1 cellular context compared by ENCODE assay signal in the genomic region with DNA sequence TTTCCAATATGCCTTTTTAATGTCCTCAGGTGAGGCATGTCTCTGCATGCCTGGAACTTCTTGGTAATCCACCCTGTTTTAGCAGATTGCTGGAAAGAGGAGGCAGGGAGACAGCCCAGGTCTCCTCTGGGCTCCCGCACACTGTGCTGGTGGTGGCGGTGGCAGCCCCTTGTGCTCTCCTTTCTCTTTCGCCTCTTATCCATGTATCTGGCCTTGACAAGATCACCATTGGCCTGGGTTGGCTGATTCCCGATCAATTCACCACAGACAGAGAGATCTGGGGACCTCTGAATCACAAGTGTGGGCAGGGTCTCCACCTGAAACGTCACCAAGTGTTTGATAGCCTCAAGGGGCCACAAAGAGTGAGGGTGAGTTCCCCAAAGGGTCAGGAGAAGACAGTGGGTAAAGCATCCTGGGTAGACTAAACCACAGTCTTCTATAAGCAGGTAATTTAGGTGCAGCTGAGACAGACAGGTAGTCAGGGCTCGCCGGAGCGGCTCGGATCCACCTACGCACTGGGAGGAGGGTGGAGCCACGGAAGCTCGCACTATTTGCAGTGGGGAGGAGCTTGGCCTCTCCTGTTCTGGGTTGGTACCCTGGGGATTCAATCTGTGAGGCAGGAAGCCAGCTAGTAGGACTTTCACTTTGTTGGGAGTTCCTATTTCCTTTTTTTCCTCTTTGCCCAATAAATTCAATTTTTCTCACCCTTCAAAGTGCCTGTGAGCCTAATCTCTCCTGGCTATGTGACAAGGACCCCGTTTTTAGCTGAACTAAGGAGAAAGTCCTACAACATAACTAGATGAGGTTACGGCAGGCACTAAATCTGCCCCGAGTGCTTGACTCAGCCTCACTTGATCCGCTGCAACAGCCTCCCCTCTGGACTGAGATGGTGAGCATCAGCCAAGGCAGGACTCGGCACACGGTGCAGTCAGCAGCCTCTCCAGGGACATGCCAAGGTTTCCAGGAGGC.
TF ChIP-seq lines count a peak whose summit lies in the region.

No MANE protein-coding gene starts in this region.

TF ChIP-seq in HepG2, 621 proteins besides CTCF, POLR2A, EP300 and RAD21 (continued from another document and continues in another):
- TF ChIP-seq, protein P1, sequence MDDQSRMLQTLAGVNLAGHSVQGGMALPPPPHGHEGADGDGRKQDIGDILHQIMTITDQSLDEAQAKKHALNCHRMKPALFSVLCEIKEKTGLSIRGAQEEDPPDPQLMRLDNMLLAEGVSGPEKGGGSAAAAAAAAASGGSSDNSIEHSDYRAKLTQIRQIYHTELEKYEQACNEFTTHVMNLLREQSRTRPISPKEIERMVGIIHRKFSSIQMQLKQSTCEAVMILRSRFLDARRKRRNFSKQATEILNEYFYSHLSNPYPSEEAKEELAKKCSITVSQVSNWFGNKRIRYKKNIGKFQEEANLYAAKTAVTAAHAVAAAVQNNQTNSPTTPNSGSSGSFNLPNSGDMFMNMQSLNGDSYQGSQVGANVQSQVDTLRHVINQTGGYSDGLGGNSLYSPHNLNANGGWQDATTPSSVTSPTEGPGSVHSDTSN (CRISPR knock-in tag; IDR thresholded peaks at IDR 0.05; ENCODE audit: borderline replicate concordance) = no peak
- TF ChIP-seq MAFK (conservative IDR thresholded peaks at IDR 0.05 in 1 of 2, IDR thresholded peaks at IDR 0.05 in 1 of 2; ENCODE audit: low read length in 2 of 2) (no peak), ZSCAN9 (CRISPR knock-in tag; IDR thresholded peaks at IDR 0.05; ENCODE audit: borderline replicate concordance) (no peak), NCOA2 (CRISPR knock-in tag; IDR thresholded peaks at IDR 0.05) (0 out of 2 replicates have a peak, but pooled peaks have one; percentile 13), NFKBIZ (CRISPR knock-in tag; IDR thresholded peaks at IDR 0.05) (no peak), ZNF260 (CRISPR knock-in tag; IDR thresholded peaks at IDR 0.05; ENCODE audit: borderline replicate concordance, low read depth) (no peak), IKZF4 (CRISPR knock-in tag; IDR thresholded peaks at IDR 0.05; ENCODE audit: borderline replicate concordance, low read depth, not compliant biosample characterization) (peak; percentile 41), ELF1 (CRISPR knock-in tag; IDR thresholded peaks at IDR 0.05) (no peak), HES4 (CRISPR knock-in tag; IDR thresholded peaks at IDR 0.05; ENCODE audit: borderline replicate concordance) (no peak), ETV5 (CRISPR knock-in tag; IDR thresholded peaks at IDR 0.05; ENCODE audit: borderline replicate concordance) (0 out of 2 replicates have a peak, but pooled peaks have one; percentile 10)
- TF ChIP-seq, protein P2, sequence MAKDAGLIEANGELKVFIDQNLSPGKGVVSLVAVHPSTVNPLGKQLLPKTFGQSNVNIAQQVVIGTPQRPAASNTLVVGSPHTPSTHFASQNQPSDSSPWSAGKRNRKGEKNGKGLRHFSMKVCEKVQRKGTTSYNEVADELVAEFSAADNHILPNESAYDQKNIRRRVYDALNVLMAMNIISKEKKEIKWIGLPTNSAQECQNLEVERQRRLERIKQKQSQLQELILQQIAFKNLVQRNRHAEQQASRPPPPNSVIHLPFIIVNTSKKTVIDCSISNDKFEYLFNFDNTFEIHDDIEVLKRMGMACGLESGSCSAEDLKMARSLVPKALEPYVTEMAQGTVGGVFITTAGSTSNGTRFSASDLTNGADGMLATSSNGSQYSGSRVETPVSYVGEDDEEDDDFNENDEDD (CRISPR knock-in tag; IDR thresholded peaks at IDR 0.05; ENCODE audit: borderline replicate concordance) = no peak
- TF ChIP-seq, protein P3, sequence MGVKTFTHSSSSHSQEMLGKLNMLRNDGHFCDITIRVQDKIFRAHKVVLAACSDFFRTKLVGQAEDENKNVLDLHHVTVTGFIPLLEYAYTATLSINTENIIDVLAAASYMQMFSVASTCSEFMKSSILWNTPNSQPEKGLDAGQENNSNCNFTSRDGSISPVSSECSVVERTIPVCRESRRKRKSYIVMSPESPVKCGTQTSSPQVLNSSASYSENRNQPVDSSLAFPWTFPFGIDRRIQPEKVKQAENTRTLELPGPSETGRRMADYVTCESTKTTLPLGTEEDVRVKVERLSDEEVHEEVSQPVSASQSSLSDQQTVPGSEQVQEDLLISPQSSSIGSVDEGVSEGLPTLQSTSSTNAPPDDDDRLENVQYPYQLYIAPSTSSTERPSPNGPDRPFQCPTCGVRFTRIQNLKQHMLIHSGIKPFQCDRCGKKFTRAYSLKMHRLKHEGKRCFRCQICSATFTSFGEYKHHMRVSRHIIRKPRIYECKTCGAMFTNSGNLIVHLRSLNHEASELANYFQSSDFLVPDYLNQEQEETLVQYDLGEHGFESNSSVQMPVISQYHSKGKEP (CRISPR knock-in tag; IDR thresholded peaks at IDR 0.05) = no peak
- TF ChIP-seq, protein P4, sequence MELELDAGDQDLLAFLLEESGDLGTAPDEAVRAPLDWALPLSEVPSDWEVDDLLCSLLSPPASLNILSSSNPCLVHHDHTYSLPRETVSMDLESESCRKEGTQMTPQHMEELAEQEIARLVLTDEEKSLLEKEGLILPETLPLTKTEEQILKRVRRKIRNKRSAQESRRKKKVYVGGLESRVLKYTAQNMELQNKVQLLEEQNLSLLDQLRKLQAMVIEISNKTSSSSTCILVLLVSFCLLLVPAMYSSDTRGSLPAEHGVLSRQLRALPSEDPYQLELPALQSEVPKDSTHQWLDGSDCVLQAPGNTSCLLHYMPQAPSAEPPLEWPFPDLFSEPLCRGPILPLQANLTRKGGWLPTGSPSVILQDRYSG (CRISPR knock-in tag; IDR thresholded peaks at IDR 0.05) = no peak
- TF ChIP-seq, protein P5, sequence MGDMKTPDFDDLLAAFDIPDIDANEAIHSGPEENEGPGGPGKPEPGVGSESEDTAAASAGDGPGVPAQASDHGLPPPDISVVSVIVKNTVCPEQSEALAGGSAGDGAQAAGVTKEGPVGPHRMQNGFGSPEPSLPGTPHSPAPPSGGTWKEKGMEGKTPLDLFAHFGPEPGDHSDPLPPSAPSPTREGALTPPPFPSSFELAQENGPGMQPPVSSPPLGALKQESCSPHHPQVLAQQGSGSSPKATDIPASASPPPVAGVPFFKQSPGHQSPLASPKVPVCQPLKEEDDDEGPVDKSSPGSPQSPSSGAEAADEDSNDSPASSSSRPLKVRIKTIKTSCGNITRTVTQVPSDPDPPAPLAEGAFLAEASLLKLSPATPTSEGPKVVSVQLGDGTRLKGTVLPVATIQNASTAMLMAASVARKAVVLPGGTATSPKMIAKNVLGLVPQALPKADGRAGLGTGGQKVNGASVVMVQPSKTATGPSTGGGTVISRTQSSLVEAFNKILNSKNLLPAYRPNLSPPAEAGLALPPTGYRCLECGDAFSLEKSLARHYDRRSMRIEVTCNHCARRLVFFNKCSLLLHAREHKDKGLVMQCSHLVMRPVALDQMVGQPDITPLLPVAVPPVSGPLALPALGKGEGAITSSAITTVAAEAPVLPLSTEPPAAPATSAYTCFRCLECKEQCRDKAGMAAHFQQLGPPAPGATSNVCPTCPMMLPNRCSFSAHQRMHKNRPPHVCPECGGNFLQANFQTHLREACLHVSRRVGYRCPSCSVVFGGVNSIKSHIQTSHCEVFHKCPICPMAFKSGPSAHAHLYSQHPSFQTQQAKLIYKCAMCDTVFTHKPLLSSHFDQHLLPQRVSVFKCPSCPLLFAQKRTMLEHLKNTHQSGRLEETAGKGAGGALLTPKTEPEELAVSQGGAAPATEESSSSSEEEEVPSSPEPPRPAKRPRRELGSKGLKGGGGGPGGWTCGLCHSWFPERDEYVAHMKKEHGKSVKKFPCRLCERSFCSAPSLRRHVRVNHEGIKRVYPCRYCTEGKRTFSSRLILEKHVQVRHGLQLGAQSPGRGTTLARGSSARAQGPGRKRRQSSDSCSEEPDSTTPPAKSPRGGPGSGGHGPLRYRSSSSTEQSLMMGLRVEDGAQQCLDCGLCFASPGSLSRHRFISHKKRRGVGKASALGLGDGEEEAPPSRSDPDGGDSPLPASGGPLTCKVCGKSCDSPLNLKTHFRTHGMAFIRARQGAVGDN (CRISPR knock-in tag; IDR thresholded peaks at IDR 0.05) = peak; percentile 37
- TF ChIP-seq, protein P6, sequence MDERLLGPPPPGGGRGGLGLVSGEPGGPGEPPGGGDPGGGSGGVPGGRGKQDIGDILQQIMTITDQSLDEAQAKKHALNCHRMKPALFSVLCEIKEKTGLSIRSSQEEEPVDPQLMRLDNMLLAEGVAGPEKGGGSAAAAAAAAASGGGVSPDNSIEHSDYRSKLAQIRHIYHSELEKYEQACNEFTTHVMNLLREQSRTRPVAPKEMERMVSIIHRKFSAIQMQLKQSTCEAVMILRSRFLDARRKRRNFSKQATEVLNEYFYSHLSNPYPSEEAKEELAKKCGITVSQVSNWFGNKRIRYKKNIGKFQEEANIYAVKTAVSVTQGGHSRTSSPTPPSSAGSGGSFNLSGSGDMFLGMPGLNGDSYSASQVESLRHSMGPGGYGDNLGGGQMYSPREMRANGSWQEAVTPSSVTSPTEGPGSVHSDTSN (CRISPR knock-in tag; IDR thresholded peaks at IDR 0.05) = peak; percentile 39; the same call in 1 of the 2 replicates
- TF ChIP-seq, protein P7, sequence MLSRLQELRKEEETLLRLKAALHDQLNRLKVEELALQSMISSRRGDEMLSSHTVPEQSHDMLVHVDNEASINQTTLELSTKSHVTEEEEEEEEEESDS (CRISPR knock-in tag; IDR thresholded peaks at IDR 0.05; ENCODE audit: borderline replicate concordance) = peak; percentile 93
- TF ChIP-seq, protein P8, sequence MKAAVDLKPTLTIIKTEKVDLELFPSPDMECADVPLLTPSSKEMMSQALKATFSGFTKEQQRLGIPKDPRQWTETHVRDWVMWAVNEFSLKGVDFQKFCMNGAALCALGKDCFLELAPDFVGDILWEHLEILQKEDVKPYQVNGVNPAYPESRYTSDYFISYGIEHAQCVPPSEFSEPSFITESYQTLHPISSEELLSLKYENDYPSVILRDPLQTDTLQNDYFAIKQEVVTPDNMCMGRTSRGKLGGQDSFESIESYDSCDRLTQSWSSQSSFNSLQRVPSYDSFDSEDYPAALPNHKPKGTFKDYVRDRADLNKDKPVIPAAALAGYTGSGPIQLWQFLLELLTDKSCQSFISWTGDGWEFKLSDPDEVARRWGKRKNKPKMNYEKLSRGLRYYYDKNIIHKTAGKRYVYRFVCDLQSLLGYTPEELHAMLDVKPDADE (CRISPR knock-in tag; IDR thresholded peaks at IDR 0.05) = no peak
- TF ChIP-seq, protein P9, sequence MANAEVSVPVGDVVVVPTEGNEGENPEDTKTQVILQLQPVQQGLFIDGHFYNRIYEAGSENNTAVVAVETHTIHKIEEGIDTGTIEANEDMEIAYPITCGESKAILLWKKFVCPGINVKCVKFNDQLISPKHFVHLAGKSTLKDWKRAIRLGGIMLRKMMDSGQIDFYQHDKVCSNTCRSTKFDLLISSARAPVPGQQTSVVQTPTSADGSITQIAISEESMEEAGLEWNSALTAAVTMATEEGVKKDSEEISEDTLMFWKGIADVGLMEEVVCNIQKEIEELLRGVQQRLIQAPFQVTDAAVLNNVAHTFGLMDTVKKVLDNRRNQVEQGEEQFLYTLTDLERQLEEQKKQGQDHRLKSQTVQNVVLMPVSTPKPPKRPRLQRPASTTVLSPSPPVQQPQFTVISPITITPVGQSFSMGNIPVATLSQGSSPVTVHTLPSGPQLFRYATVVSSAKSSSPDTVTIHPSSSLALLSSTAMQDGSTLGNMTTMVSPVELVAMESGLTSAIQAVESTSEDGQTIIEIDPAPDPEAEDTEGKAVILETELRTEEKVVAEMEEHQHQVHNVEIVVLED (CRISPR knock-in tag; IDR thresholded peaks at IDR 0.05; ENCODE audit: borderline replicate concordance) = peak; percentile 51; the same call in 1 of the 2 replicates
- TF ChIP-seq, protein P10, sequence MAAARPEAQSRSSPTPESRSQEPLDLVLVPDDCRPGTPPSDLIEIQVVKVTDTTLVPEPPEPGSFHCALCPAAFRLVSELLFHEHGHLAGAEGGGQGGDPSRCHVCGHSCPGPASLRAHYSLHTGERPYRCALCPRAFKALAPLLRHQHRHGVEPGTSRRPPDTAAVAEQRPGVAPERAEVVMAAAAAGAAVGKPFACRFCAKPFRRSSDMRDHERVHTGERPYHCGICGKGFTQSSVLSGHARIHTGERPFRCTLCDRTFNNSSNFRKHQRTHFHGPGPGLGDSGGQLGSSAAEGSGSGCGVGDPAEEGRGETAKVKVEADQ (CRISPR knock-in tag; IDR thresholded peaks at IDR 0.05; ENCODE audit: borderline replicate concordance) = peak; percentile 73; the same call in 1 of the 2 replicates
- TF ChIP-seq, protein P11, sequence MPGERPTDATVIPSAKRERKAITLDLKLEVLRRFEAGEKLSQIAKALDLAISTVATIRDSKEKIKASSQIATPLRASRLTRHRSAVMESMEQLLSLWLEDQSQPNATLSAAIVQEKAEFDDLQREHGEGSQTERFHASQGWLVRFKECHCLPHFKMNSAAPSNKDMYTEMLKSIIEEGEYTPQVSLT (CRISPR knock-in tag; IDR thresholded peaks at IDR 0.05; ENCODE audit: borderline replicate concordance, low read depth) = no peak
- TF ChIP-seq, protein P12, sequence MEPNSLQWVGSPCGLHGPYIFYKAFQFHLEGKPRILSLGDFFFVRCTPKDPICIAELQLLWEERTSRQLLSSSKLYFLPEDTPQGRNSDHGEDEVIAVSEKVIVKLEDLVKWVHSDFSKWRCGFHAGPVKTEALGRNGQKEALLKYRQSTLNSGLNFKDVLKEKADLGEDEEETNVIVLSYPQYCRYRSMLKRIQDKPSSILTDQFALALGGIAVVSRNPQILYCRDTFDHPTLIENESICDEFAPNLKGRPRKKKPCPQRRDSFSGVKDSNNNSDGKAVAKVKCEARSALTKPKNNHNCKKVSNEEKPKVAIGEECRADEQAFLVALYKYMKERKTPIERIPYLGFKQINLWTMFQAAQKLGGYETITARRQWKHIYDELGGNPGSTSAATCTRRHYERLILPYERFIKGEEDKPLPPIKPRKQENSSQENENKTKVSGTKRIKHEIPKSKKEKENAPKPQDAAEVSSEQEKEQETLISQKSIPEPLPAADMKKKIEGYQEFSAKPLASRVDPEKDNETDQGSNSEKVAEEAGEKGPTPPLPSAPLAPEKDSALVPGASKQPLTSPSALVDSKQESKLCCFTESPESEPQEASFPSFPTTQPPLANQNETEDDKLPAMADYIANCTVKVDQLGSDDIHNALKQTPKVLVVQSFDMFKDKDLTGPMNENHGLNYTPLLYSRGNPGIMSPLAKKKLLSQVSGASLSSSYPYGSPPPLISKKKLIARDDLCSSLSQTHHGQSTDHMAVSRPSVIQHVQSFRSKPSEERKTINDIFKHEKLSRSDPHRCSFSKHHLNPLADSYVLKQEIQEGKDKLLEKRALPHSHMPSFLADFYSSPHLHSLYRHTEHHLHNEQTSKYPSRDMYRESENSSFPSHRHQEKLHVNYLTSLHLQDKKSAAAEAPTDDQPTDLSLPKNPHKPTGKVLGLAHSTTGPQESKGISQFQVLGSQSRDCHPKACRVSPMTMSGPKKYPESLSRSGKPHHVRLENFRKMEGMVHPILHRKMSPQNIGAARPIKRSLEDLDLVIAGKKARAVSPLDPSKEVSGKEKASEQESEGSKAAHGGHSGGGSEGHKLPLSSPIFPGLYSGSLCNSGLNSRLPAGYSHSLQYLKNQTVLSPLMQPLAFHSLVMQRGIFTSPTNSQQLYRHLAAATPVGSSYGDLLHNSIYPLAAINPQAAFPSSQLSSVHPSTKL (CRISPR knock-in tag; IDR thresholded peaks at IDR 0.05) = 0 out of 2 replicates have a peak, but pooled peaks have one; percentile 26
